1 cellular context compared by ENCODE assay signal in the genomic region with DNA sequence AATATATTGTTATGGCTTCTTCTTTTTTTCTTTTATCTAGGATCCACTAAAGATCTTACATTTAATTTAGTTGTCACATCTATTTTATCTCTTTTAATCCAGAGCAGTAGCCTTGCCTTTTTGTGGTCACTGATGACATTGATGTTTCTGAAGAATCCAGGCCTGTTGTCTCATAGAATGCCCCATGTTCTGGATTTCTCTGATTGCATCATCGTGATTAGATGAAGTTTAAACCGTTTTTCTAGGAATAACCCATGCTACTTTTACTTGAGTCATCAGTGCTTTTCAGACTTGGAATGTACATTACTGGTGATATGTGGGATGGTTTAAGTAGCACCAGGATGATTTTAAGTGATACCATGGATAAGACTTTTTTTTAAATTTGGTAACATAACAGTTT.
TF ChIP-seq lines count a peak whose summit lies in the region.

No MANE protein-coding gene starts in this region.

TF ChIP-seq in K562, 482 proteins besides CTCF, POLR2A, EP300 and RAD21 (continued from another document and continues in another):
- TF ChIP-seq, protein P1, sequence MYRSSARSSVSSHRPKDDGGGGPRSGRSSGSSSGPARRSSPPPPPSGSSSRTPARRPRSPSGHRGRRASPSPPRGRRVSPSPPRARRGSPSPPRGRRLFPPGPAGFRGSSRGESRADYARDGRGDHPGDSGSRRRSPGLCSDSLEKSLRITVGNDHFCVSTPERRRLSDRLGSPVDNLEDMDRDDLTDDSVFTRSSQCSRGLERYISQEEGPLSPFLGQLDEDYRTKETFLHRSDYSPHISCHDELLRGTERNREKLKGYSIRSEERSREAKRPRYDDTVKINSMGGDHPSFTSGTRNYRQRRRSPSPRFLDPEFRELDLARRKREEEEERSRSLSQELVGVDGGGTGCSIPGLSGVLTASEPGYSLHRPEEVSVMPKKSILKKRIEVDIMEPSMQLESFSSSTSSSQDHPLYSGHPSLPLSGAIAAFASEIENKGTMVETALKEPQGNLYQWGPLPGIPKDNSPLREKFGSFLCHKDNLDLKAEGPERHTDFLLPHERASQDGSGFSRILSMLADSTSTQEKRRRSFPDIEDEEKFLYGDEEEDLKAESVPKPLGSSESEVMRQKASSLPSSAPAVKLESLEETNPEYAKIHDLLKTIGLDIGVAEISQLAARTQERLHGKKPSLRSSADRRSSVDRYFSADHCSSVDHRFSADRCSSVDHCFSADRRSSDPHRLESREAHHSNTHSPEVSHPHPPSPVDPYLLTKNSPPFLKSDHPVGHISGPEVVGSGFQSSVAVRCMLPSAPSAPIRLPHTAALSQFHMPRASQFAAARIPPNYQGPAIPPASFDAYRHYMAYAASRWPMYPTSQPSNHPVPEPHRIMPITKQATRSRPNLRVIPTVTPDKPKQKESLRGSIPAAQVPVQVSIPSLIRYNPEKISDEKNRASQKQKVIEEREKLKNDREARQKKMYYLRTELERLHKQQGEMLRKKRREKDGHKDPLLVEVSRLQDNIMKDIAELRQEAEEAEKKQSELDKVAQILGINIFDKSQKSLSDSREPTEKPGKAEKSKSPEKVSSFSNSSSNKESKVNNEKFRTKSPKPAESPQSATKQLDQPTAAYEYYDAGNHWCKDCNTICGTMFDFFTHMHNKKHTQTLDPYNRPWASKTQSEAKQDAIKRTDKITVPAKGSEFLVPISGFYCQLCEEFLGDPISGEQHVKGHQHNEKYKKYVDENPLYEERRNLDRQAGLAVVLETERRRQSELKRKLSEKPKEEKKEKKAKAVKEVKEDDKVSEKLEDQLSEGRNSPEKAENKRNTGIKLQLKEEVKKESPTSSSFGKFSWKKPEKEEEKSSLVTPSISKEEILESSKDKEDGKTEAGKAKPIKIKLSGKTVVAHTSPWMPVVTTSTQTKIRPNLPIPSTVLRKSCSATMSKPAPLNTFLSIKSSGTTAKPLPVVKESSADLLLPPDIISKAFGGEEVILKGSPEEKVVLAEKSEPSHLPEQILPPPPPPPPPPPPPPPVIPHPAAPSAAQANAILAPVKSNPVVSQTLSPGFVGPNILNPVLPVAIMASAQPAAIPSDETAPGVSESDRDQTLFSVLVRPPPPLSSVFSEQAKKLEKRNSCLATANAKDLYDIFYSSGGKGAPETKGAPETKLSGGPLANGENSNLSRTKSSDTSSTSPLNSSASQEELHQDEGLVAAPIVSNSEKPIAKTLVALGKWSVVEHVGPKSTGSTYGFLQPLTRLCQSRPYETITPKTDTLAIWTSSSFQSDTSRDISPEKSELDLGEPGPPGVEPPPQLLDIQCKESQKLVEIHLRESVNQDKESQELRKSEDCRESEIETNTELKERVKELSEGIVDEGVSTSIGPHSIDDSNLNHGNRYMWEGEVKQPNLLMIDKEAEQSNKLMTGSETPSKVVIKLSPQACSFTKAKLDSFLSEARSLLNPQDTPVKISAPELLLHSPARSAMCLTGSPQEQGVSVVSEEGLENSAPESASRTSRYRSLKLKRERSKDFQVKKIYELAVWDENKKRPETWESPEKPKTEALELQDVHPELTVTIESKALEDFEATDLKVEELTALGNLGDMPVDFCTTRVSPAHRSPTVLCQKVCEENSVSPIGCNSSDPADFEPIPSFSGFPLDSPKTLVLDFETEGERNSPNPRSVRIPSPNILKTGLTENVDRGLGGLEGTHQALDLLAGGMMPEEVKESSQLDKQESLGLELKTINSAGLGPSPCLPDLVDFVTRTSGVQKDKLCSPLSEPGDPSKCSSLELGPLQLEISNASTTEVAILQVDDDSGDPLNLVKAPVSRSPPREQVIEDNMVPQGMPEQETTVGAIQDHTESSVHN (IDR thresholded peaks at IDR 0.05; ENCODE audit: borderline replicate concordance in 1 of 2, low read depth in 1 of 2), result peak in 1 of 2 experiments; percentile 70; a peak in 1 of 4 replicates
- no peak for TF ChIP-seq ZNF764 (CRISPR knock-in tag; IDR thresholded peaks at IDR 0.05; ENCODE audit: low read depth)
- TF ChIP-seq ZNF778 (CRISPR knock-in tag; IDR thresholded peaks at IDR 0.05), result no peak
- TF ChIP-seq, protein P2, sequence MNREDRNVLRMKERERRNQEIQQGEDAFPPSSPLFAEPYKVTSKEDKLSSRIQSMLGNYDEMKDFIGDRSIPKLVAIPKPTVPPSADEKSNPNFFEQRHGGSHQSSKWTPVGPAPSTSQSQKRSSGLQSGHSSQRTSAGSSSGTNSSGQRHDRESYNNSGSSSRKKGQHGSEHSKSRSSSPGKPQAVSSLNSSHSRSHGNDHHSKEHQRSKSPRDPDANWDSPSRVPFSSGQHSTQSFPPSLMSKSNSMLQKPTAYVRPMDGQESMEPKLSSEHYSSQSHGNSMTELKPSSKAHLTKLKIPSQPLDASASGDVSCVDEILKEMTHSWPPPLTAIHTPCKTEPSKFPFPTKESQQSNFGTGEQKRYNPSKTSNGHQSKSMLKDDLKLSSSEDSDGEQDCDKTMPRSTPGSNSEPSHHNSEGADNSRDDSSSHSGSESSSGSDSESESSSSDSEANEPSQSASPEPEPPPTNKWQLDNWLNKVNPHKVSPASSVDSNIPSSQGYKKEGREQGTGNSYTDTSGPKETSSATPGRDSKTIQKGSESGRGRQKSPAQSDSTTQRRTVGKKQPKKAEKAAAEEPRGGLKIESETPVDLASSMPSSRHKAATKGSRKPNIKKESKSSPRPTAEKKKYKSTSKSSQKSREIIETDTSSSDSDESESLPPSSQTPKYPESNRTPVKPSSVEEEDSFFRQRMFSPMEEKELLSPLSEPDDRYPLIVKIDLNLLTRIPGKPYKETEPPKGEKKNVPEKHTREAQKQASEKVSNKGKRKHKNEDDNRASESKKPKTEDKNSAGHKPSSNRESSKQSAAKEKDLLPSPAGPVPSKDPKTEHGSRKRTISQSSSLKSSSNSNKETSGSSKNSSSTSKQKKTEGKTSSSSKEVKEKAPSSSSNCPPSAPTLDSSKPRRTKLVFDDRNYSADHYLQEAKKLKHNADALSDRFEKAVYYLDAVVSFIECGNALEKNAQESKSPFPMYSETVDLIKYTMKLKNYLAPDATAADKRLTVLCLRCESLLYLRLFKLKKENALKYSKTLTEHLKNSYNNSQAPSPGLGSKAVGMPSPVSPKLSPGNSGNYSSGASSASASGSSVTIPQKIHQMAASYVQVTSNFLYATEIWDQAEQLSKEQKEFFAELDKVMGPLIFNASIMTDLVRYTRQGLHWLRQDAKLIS (CRISPR knock-in tag; IDR thresholded peaks at IDR 0.05), result no peak
- TF ChIP-seq CREBBP (IDR thresholded peaks at IDR 0.05; ENCODE audit: low read depth, low read length), result no peak
- TF ChIP-seq BCLAF1 (IDR thresholded peaks at IDR 0.05; ENCODE audit: borderline replicate concordance in 1 of 2, control insufficient read depth in 1 of 2, low read depth in 2 of 2, low read length in 1 of 2), result no peak
- no peak for TF ChIP-seq ZNF224 (CRISPR knock-in tag; IDR thresholded peaks at IDR 0.05)
- peak; percentile 65 for TF ChIP-seq JUN (IDR thresholded peaks at IDR 0.05; ENCODE audit: borderline replicate concordance, low read depth, low read length)
- TF ChIP-seq JUN (CRISPR knock-in tag; IDR thresholded peaks at IDR 0.05; ENCODE audit: borderline replicate concordance), result no peak
- no peak for TF ChIP-seq PHF21A (IDR thresholded peaks at IDR 0.05; ENCODE audit: borderline replicate concordance, low read depth)
- TF ChIP-seq USF1 (CRISPR knock-in tag; IDR thresholded peaks at IDR 0.05), result no peak
- TF ChIP-seq FUS (optimal IDR thresholded peaks at IDR 0.05; ENCODE audit: low read depth, low read length), result no peak
- no peak for TF ChIP-seq SLC30A9 (CRISPR knock-in tag; IDR thresholded peaks at IDR 0.05)
- 0 out of 4 replicates have a peak, but pooled peaks of 1 of the 2 experiments have one; percentile 9 for TF ChIP-seq MAZ (CRISPR knock-in tag; conservative IDR thresholded peaks at IDR 0.05 in 1 of 2, IDR thresholded peaks at IDR 0.05 in 1 of 2)
- TF ChIP-seq POLR2B (IDR thresholded peaks at IDR 0.05; ENCODE audit: low read depth, partially characterized antibody), result no peak
- no peak for TF ChIP-seq KDM5B (IDR thresholded peaks at IDR 0.05; ENCODE audit: insufficient replicate concordance, low read depth, low read length)
- TF ChIP-seq POLR3A (IDR thresholded peaks at IDR 0.05; ENCODE audit: borderline replicate concordance, extremely low read depth, insufficient read depth, insufficient read length), result no peak
- no peak for TF ChIP-seq SRSF9 (IDR thresholded peaks at IDR 0.05; ENCODE audit: borderline replicate concordance, low read depth, low read length)
- no peak for TF ChIP-seq NCOA6 (IDR thresholded peaks at IDR 0.05)
- no peak for TF ChIP-seq ZNF740 (CRISPR knock-in tag; IDR thresholded peaks at IDR 0.05)
- no peak for TF ChIP-seq ZNF740 (tag; IDR thresholded peaks at IDR 0.05)
- no peak for TF ChIP-seq ELF4 (CRISPR knock-in tag; IDR thresholded peaks at IDR 0.05)
- no peak for TF ChIP-seq ZNF324 (CRISPR knock-in tag; IDR thresholded peaks at IDR 0.05)
- no peak for TF ChIP-seq CBFA2T2 (conservative IDR thresholded peaks at IDR 0.05)
- TF ChIP-seq ATF3 (IDR thresholded peaks at IDR 0.05), result peak; percentile 99
- no peak for TF ChIP-seq ATF3 (CRISPR knock-in tag; conservative IDR thresholded peaks at IDR 0.05)
- no peak for TF ChIP-seq ZNF143 (CRISPR knock-in tag; IDR thresholded peaks at IDR 0.05)
- TF ChIP-seq ERF (CRISPR knock-in tag; IDR thresholded peaks at IDR 0.05), result no peak
- no peak for TF ChIP-seq ZNF830 (CRISPR knock-in tag; IDR thresholded peaks at IDR 0.05)
- no peak for TF ChIP-seq PTBP1 (IDR thresholded peaks at IDR 0.05; ENCODE audit: low read depth, low read length)
- TF ChIP-seq PCBP1 (IDR thresholded peaks at IDR 0.05; ENCODE audit: low read depth, low read length, poor library complexity, severe bottlenecking), result no peak
- TF ChIP-seq, protein P3, sequence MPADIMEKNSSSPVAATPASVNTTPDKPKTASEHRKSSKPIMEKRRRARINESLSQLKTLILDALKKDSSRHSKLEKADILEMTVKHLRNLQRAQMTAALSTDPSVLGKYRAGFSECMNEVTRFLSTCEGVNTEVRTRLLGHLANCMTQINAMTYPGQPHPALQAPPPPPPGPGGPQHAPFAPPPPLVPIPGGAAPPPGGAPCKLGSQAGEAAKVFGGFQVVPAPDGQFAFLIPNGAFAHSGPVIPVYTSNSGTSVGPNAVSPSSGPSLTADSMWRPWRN (IDR thresholded peaks at IDR 0.05; ENCODE audit: low read depth), result peak; percentile 64; the same call in 1 of the 2 replicates
- no peak for TF ChIP-seq GABPB2 (CRISPR knock-in tag; conservative IDR thresholded peaks at IDR 0.05)
- TF ChIP-seq POU5F1 (IDR thresholded peaks at IDR 0.05; ENCODE audit: borderline replicate concordance, low read depth, low read length, partially characterized antibody), result no peak
- no peak for TF ChIP-seq GTF2F1 (IDR thresholded peaks at IDR 0.05; ENCODE audit: low read depth, low read length)
- peak; percentile 80; the same call in 1 of the 2 replicates for TF ChIP-seq SMARCA4 (IDR thresholded peaks at IDR 0.05)
- no peak for TF ChIP-seq CHCHD3 (CRISPR knock-in tag; IDR thresholded peaks at IDR 0.05)
- TF ChIP-seq NFATC3 (IDR thresholded peaks at IDR 0.05), result no peak
- 0 out of 2 replicates have a peak, but pooled peaks have one; percentile 18 for TF ChIP-seq ZNF584 (CRISPR knock-in tag; IDR thresholded peaks at IDR 0.05; ENCODE audit: low read depth)
- TF ChIP-seq KAT7 (CRISPR knock-in tag; IDR thresholded peaks at IDR 0.05; ENCODE audit: borderline replicate concordance), result no peak
- TF ChIP-seq BRF1 (IDR thresholded peaks at IDR 0.05; ENCODE audit: borderline replicate concordance, extremely low read depth, insufficient read length), result no peak
- no peak for TF ChIP-seq ZNF444 (CRISPR knock-in tag; IDR thresholded peaks at IDR 0.05)
- TF ChIP-seq SNRNP70 (optimal IDR thresholded peaks at IDR 0.05; ENCODE audit: low read depth, low read length), result no peak
